In the genomic region with DNA sequence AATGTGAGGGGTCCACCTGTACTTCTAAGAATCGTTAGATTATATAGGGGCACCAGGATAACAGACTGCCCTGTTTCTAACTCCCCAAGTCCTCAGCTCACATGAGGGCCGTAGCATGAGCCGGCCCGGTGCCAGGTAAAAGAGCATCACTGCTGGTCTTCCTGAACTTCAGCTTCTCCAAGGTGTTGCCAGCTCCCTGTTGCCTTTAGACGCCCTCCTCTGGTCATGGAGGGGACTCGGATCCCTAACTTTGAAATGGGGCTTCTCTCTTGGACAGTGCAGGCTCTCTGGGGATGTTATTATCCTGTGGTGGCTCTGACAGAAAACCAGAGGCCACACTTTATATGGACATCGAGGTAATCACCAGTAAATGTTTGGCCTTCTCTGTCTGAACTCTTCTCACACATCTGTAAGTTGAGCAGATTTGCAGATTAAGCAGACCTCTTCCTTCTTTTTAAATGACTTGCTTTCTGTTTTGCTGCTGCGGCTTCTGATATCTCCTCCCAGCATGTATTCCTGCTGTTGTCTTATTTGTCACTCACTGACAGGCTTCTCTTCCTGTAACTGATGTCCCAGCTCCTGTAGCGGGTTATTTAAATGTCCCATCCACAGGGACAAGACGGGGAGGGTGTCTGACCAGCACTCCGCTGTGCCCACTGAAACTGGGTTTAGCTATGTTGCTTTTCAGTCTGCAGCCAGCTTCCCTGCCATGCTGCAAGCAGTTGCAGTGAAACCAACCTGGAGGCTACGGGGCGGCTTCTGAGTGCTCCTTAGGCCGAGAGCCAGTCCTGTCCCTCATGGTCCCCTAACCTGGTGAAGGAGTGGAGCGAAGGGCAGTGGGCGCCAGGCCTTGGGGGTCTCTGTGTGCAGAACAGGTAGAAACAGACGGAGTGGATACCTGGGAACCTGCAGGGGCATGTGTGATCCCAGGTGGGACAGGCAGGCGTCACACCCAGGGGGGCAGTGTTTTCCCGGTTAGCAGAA, we compare ENCODE assay signal across 2 cellular contexts.
TF ChIP-seq lines count a peak whose summit lies in the region.

No MANE protein-coding gene starts in this region.

TF ChIP-seq in H1, 55 proteins besides CTCF, POLR2A, EP300 and RAD21:
- TF ChIP-seq SP1 (IDR thresholded peaks at IDR 0.05; ENCODE audit: low read depth, low read length) = 0 out of 2 replicates have a peak, but pooled peaks have one; percentile 6
- TF ChIP-seq POLR2AphosphoS5 (IDR thresholded peaks at IDR 0.05; ENCODE audit: low read depth, low read length) = peak; percentile 80
- 0 out of 2 replicates have a peak, but pooled peaks have one; percentile 27 for TF ChIP-seq YY1 (IDR thresholded peaks at IDR 0.05; ENCODE audit: low read depth, low read length)
- TF ChIP-seq TAF1 (IDR thresholded peaks at IDR 0.05; ENCODE audit: low read depth, low read length) = no peak

TF ChIP-seq in neural cell, 6 proteins besides CTCF, POLR2A, EP300 and RAD21:
- TF ChIP-seq SMC3 (conservative IDR thresholded peaks at IDR 0.05; ENCODE audit: poor library complexity) (peak; percentile 63), EZH2 (IDR thresholded peaks at IDR 0.05; ENCODE audit: borderline replicate concordance, insufficient read depth, low read length, poor library complexity, severe bottlenecking) (no peak)
